1 cellular context compared by ENCODE assay signal in the genomic region with DNA sequence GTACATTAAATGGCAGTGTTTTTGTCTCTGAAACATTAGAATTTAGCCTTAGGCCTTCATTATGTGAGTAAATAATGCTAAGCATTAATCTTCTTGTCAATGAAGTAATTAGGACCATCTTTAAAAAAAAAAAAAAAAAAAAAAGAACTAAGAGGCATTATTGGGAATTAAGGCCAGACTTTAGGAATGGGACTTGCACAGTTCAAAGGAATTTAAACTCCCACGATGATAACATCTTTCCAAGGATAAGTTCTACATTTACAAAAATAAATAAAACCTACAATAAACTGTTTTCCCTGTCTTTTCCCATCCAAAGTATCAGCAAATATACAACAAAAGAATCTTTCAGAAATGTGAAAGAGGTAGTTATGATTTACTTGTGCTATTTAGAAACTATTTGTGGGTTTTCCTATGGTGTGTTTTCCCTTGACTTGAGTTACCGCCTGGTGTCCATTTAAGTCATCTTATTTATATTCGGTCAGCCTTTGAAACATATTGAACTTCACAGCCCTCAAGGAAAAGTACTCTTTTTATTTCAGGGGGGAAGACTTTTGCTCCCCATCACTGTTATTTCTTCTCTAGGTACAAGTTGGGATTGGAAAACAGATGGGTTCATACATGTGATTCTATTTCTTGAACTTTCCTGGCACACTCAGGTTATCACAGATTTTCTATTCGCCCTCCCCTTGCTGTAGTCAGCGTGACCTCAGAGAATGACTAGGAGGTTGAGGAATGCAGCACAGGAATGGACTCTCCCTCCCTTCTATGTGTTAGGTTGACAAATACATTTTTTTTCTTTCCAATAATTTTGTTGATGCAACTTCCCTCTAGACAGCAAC.
TF ChIP-seq lines count a peak whose summit lies in the region.

No MANE protein-coding gene starts in this region.

TF ChIP-seq in endothelial cell of umbilical vein, 7 proteins besides CTCF, POLR2A, EP300 and RAD21:
- TF ChIP-seq JUN (IDR thresholded peaks at IDR 0.05; ENCODE audit: borderline replicate concordance, insufficient read depth, insufficient read length, low read depth) (peak; percentile 22), FOS (IDR thresholded peaks at IDR 0.05; ENCODE audit: borderline replicate concordance, insufficient read depth, low read length) (peak; percentile 42)
- TF ChIP-seq, protein P1, sequence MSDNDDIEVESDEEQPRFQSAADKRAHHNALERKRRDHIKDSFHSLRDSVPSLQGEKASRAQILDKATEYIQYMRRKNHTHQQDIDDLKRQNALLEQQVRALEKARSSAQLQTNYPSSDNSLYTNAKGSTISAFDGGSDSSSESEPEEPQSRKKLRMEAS (IDR thresholded peaks at IDR 0.05; ENCODE audit: insufficient read depth, insufficient read length) = no peak
